17 cellular contexts compared by ENCODE assay signal in genomic region chr20:48373555-48373934, GRCh38.
"Had no signal": no experiment of that assay in that cellular context is flagged by ENCODE, and none has a peak within 500 bp of the region (broad histone marks: within the 10 kb centered on the region; RNA-seq: fewer than 3 reads in every experiment).

No MANE protein-coding gene starts in this region.

- DNase-seq: activated CD4-positive, alpha-beta T cell treated with anti-CD3 and anti-CD28 coated beads for 36 hours; activated CD8-positive, alpha-beta memory T cell treated with anti-CD3 and anti-CD28 coated beads, Interleukin-2, amount 50 U/mL, for 48 hours; activated CD8-positive, alpha-beta T cell treated with anti-CD3 and anti-CD28 coated beads, Interleukin-2, amount 10 ng/mL, durations not matched to agents 7 days and 5 days; activated naive CD4-positive, alpha-beta T cell treated with Interleukin-2 at 50 U/mL for 16 hours; activated naive CD8-positive, alpha-beta T cell treated with anti-CD3 and anti-CD28 coated beads, Interleukin-2, amount 50 U/mL, for 24 hours; colonic mucosa; effector CD4-positive, alpha-beta T cell; kidney glomerular epithelial cell; natural killer cell; small intestine had no signal

- FAIRE-seq: small intestine had no signal

- H3K27ac ChIP-seq: colonic mucosa, hepatocyte, ovary, VCaP had no signal

- H3K27ac Mint-ChIP-seq: activated CD4-positive, alpha-beta T cell treated with anti-CD3 and anti-CD28 coated beads for 36 hours; activated CD8-positive, alpha-beta T cell treated with anti-CD3 and anti-CD28 coated beads, Interleukin-2, amount 10 ng/mL, durations not matched to agents 7 days and 5 days; activated naive CD8-positive, alpha-beta T cell treated with anti-CD3 and anti-CD28 coated beads, Interleukin-2, amount 50 U/mL, for 24 hours; activated T-helper 1 cell treated with anti-CD3 and anti-CD28 coated beads, Interleukin-12 subunit alpha, Interleukin-12 subunit beta, Interleukin-2, Interleukin-4 antibody, amounts not matched to agents 30 ng/mL and 10 ng/mL and 1 ng/mL, durations not matched to agents 14 hours and 24 hours and 36 hours; natural killer cell; stimulated activated effector memory CD8-positive, alpha-beta T cell treated with anti-CD3 and anti-CD28 coated beads, Interleukin-12 subunit alpha, Interleukin-12 subunit beta, amount 100 ng/mL, for 72 hours had no signal

- H3K27me3 ChIP-seq: colonic mucosa, hepatocyte, ovary had no signal

- H3K4me3 ChIP-seq: colonic mucosa, hepatocyte, lung, ovary had no signal

- H3K4me2 ChIP-seq: hepatocyte had no signal

- H3K4me1 ChIP-seq: colonic mucosa had no signal

- H3K36me3 ChIP-seq: colonic mucosa, ovary, tibial nerve had no signal

- H3K4me3 Mint-ChIP-seq: activated CD4-positive, alpha-beta T cell treated with anti-CD3 and anti-CD28 coated beads for 36 hours; activated CD8-positive, alpha-beta T cell treated with anti-CD3 and anti-CD28 coated beads, Interleukin-2, amount 10 ng/mL, durations not matched to agents 7 days and 5 days; activated naive CD8-positive, alpha-beta T cell treated with anti-CD3 and anti-CD28 coated beads, Interleukin-2, amount 50 U/mL, for 24 hours; activated T-helper 1 cell treated with anti-CD3 and anti-CD28 coated beads, Interleukin-12 subunit alpha, Interleukin-12 subunit beta, Interleukin-2, Interleukin-4 antibody, amounts not matched to agents 30 ng/mL and 10 ng/mL and 1 ng/mL, durations not matched to agents 14 hours and 24 hours and 36 hours; natural killer cell; stimulated activated effector memory CD8-positive, alpha-beta T cell treated with anti-CD3 and anti-CD28 coated beads, Interleukin-12 subunit alpha, Interleukin-12 subunit beta, amount 100 ng/mL, for 72 hours had no signal

- H3K9me3 Mint-ChIP-seq: activated naive CD8-positive, alpha-beta T cell treated with anti-CD3 and anti-CD28 coated beads, Interleukin-2, amount 50 U/mL, for 24 hours; activated T-helper 1 cell treated with anti-CD3 and anti-CD28 coated beads, Interleukin-12 subunit alpha, Interleukin-12 subunit beta, Interleukin-2, Interleukin-4 antibody, amounts not matched to agents 30 ng/mL and 10 ng/mL and 1 ng/mL, durations not matched to agents 14 hours and 24 hours and 36 hours; natural killer cell; stimulated activated effector memory CD8-positive, alpha-beta T cell treated with anti-CD3 and anti-CD28 coated beads, Interleukin-12 subunit alpha, Interleukin-12 subunit beta, amount 100 ng/mL, for 72 hours had no signal

- H3K36me3 Mint-ChIP-seq: natural killer cell; stimulated activated effector memory CD8-positive, alpha-beta T cell treated with anti-CD3 and anti-CD28 coated beads, Interleukin-12 subunit alpha, Interleukin-12 subunit beta, amount 100 ng/mL, for 72 hours had no signal

- H3K9me3 ChIP-seq: colonic mucosa, ovary, tibial nerve had no signal

- H3K79me2 ChIP-seq: hepatocyte had no signal

- H3K4me1 Mint-ChIP-seq: activated CD4-positive, alpha-beta T cell treated with anti-CD3 and anti-CD28 coated beads for 36 hours; activated naive CD8-positive, alpha-beta T cell treated with anti-CD3 and anti-CD28 coated beads, Interleukin-2, amount 50 U/mL, for 24 hours; natural killer cell; stimulated activated effector memory CD8-positive, alpha-beta T cell treated with anti-CD3 and anti-CD28 coated beads, Interleukin-12 subunit alpha, Interleukin-12 subunit beta, amount 100 ng/mL, for 72 hours had no signal

- H2AFZ ChIP-seq: hepatocyte had no signal
